15 cellular contexts compared by ENCODE assay signal in the genomic region with DNA sequence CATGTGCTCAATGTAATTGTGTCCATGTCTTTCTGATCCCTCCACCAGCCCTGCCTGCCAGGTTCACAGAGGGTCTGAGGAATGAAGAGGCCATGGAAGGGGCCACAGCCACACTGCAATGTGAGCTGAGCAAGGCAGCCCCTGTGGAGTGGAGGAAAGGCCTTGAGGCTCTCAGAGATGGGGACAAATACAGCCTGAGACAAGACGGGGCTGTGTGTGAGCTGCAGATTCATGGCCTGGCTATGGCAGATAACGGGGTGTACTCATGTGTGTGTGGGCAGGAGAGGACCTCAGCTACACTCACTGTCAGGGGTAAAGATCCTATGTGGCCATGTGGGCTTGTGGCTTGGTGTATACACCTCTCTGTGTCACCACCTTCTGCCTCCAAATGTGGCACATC.
DNase-seq lines count a peak whose midpoint lies in the region; ATAC-seq and TF ChIP-seq lines count a peak whose summit lies in the region.
"Had no signal": no experiment of that assay in that cellular context is flagged by ENCODE, and none has a peak within 500 bp of the region (broad histone marks: within the 10 kb centered on the region; RNA-seq: fewer than 3 reads in every experiment).

No MANE protein-coding gene starts in this region.

- DNase-seq in left cardiac atrium (peak; percentile 3), heart right ventricle (no peak), endothelial cell (ENCODE audit: low spot score) (no peak), posterior vena cava (ENCODE audit: low spot score) (peak; percentile 28), upper lobe of right lung (peak; percentile 32), OCI-M1 (lab: John Stamatoyannopoulos, UW) (no peak)
- DNase-seq in activated CD4-positive, CD25-positive, alpha-beta regulatory T cell treated with anti-CD3 and anti-CD28 coated beads, Interleukin-2, amount 50 U/mL, for 72 hours = no peak
- DNase-seq: C1 segment of cervical spinal cord; Calu3; CD4-positive, alpha-beta T cell; DMS 273 treated with DMSO at 0.1 percent for 48 hours; HCEC 1CT; HFFc6 had no signal

- ATAC-seq in left cardiac atrium (no peak), heart right ventricle (no peak), upper lobe of right lung (no peak)

- H3K27me3 ChIP-seq in heart right ventricle (no peaks in the 10 kb centered on the region), upper lobe of right lung (no peaks in the 10 kb centered on the region)

- intact Hi-C loops in left cardiac atrium (cut with DNase I) = no loop called here
- intact Hi-C loops in heart right ventricle (cut with DNase I) = no loop called here
- intact Hi-C loops in posterior vena cava (cut with DNase I) = no loop called here
- intact Hi-C loops in upper lobe of right lung (cut with DNase I) = no loop called here

- H3K27ac Mint-ChIP-seq in endothelial cell (ENCODE audit: unreplicated experiment) = no peak overlapping the region
- H3K27ac Mint-ChIP-seq: B cell; CD4-positive, alpha-beta T cell; HFFc6 had no signal

- peaks cover 30% of the 10 kb centered on the region for H3K9me3 Mint-ChIP-seq in endothelial cell (ENCODE audit: unreplicated experiment)

- peaks cover 91% of the 10 kb centered on the region for H3K36me3 Mint-ChIP-seq in endothelial cell (ENCODE audit: low read depth, unreplicated experiment)

- no peak for TF ChIP-seq CTCF in heart right ventricle (IDR thresholded peaks at IDR 0.05)
- TF ChIP-seq CTCF in endothelial cell (IDR thresholded peaks at IDR 0.05; ENCODE audit: unreplicated experiment) = no peak
- TF ChIP-seq CTCF in upper lobe of right lung (IDR thresholded peaks at IDR 0.05) = no peak

- H3K4me3 ChIP-seq in heart right ventricle (no peak overlapping the region), upper lobe of right lung (no peak overlapping the region)

- H3K9me3 ChIP-seq in heart right ventricle = peaks cover 0 to 28% (median 16%) of the 10 kb centered on the region in 11 donors
- peaks cover 12% of the 10 kb centered on the region for H3K9me3 ChIP-seq in upper lobe of right lung

- 94 to 95% methylated on average over 2 of the region's 2 CpGs for WGBS in heart right ventricle, 2 donors

- H3K27ac ChIP-seq in heart right ventricle (no peak overlapping the region), upper lobe of right lung (no peak overlapping the region)
- H3K27ac ChIP-seq: HL-60 had no signal

- H3K36me3 ChIP-seq in heart right ventricle (peaks cover 0 to 100% (median 23%) of the 10 kb centered on the region in 9 donors), upper lobe of right lung (no peaks in the 10 kb centered on the region)

- H3K4me1 ChIP-seq in heart right ventricle (peaks cover 0 to 5% (median 0%) of the 10 kb centered on the region in 9 donors), upper lobe of right lung (no peaks in the 10 kb centered on the region)

- H3K27me3 Mint-ChIP-seq in endothelial cell (ENCODE audit: unreplicated experiment) = peaks cover 10% of the 10 kb centered on the region
- H3K27me3 Mint-ChIP-seq: B cell; CD4-positive, alpha-beta T cell had no signal

- peak overlapping the region; percentile 67 for H3K4me3 Mint-ChIP-seq in endothelial cell (ENCODE audit: unreplicated experiment)
- H3K4me3 Mint-ChIP-seq: B cell; CD4-positive, alpha-beta T cell; HFFc6 had no signal

- no peaks in the 10 kb centered on the region for H3K4me1 Mint-ChIP-seq in endothelial cell (ENCODE audit: unreplicated experiment)
- H3K4me1 Mint-ChIP-seq: B cell had no signal

Comparison
In these comparisons a context has a peak if more than half of its experiments do, and no peak if none do; other contexts are left out.
1. DNase-seq: peak in left cardiac atrium (single experiment), posterior vena cava (single experiment) and upper lobe of right lung (single experiment); none in heart right ventricle (0 of 2), endothelial cell (single experiment), activated CD4-positive, CD25-positive, alpha-beta regulatory T cell treated with anti-CD3 and anti-CD28 coated beads, Interleukin-2, amount 50 U/mL, for 72 hours (single experiment) and OCI-M1 (single experiment).